12 cellular contexts compared by ENCODE assay signal in the genomic region with DNA sequence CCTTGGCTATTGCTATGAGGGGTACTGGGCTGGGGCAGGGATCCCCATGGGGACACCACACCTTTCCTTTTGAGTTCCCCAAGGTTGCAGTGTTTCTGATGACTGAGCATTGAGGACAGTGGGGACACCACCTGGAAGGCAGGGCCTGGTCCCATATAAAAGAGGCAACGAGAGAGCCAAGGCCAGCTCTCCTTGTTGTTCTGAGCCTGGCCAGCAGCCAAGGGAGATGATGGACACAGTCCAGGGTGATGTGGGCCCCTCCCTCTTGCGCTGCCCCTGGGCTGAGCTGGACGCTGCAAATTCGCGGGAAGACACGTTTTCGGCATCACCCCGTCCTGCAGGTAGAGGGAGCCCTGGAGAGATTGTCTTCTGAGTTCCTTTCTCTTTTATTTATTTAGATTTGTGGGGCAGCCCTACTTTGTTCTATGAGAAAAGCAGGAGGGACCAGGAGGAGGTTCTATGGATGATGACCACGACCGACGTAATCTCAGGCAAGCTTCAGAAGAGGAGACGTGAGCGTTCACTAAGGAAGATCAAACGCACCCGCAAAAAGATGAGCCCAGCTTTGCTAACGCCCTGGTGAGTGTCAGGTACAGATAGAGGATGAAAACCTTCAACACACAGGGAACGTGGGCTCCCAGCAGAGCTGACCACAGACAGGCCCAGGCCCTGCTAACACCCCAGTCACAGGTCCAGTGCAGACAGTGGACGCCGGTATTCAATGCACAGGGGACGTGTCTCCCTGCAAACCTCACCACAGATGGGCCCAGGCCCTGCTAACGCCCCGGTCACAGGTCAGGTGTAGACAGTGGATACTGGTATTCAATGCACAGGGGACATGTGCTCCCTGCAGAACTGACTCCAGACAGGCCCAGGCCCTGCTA.
DNase-seq lines count a peak whose midpoint lies in the region; ATAC-seq and TF ChIP-seq lines count a peak whose summit lies in the region.
"Had no signal": no experiment of that assay in that cellular context is flagged by ENCODE, and none has a peak within 500 bp of the region (broad histone marks: within the 10 kb centered on the region; RNA-seq: fewer than 3 reads in every experiment).

No MANE protein-coding gene starts in this region.

- H3K27me3 ChIP-seq in esophagus muscularis mucosa (no peaks in the 10 kb centered on the region), spleen (replicated peaks in 1 of 7) (no peaks in the 10 kb centered on the region)
- H3K27me3 ChIP-seq: heart right ventricle had no signal

- H3K4me1 ChIP-seq in esophagus muscularis mucosa (no peaks in the 10 kb centered on the region), spleen (no peaks in the 10 kb centered on the region)
- H3K4me1 ChIP-seq: heart right ventricle had no signal

- CTCF ChIA-PET in activated naive CD4-positive, alpha-beta T cell treated with anti-CD3 and anti-CD28 coated beads, Interleukin-2, amount 10 ng/mL, durations not matched to agents 7 days and 5 days (lab: Charles Lee): no interaction called here

- 54% methylated on average over 22 of the region's 22 CpGs for WGBS in esophagus muscularis mucosa
- 52 to 61% (median 56%) methylated on average over 19 to 22 of the region's 22 CpGs for WGBS in spleen, 5 donors

- H3K27ac ChIP-seq in esophagus muscularis mucosa (replicated peaks in 1 of 4) (no peak overlapping the region), spleen (no peak overlapping the region)
- H3K27ac ChIP-seq: heart right ventricle had no signal

- no peaks in the 10 kb centered on the region for H3K36me3 Mint-ChIP-seq in activated naive CD4-positive, alpha-beta T cell treated with anti-CD3 and anti-CD28 coated beads, Interleukin-2, amount 50 U/mL, for 72 hours
- peaks cover 1% of the 10 kb centered on the region for H3K36me3 Mint-ChIP-seq in activated naive CD4-positive, alpha-beta T cell treated with anti-CD3 and anti-CD28 coated beads, Interleukin-2, amount 10 ng/mL, durations not matched to agents 7 days and 5 days
- no peaks in the 10 kb centered on the region for H3K36me3 Mint-ChIP-seq in stimulated activated naive B cell treated with anti-CD40 and anti-IgM and Interleukin-4, amounts not matched to agents 10 μg/mL and 1 μg/mL and 100 μg/mL, for 72 hours

- no peak for TF ChIP-seq EP300 in esophagus muscularis mucosa (IDR thresholded peaks at IDR 0.05)

- no peak for DNase-seq in activated naive CD4-positive, alpha-beta T cell treated with anti-CD3 and anti-CD28 coated beads, Interleukin-2, amount 50 U/mL, for 72 hours (ENCODE audit: low spot score in 2 of 2)
- DNase-seq in activated naive CD4-positive, alpha-beta T cell treated with anti-CD3 and anti-CD28 coated beads, Interleukin-2, amount 10 ng/mL, durations not matched to agents 7 days and 5 days: no peak
- DNase-seq in NCI-H460 (ENCODE audit: extremely low read depth, low read depth) (peak; percentile 33), esophagus muscularis mucosa (ENCODE audit: extremely low spot score) (peak; percentile 85), spleen (no peak), cerebellar nuclear complex (lab: John Stamatoyannopoulos, UW) (no peak)
- DNase-seq in stimulated activated naive B cell treated with anti-CD40 and anti-IgM and Interleukin-4, amounts not matched to agents 10 μg/mL and 1 μg/mL and 100 μg/mL, for 72 hours: no peak
- DNase-seq: activated T-cell treated with anti-CD3 and anti-CD28 coated beads, Interleukin-2, amount 50 U/mL, for 24 hours; aorta; heart right ventricle; NCI-H1930 had no signal

- peaks cover 0 to 12% (median 11%) of the 10 kb centered on the region in 4 donors for H3K9me3 ChIP-seq in esophagus muscularis mucosa
- peaks cover 0 to 17% (median 12%) of the 10 kb centered on the region in 8 donors for H3K9me3 ChIP-seq in spleen

- H3K4me3 ChIP-seq in esophagus muscularis mucosa: no peak overlapping the region
- H3K4me3 ChIP-seq in spleen: no peak overlapping the region
- H3K4me3 ChIP-seq: heart right ventricle had no signal

- intact Hi-C loops in esophagus muscularis mucosa (cut with DNase I): no loop called here
- intact Hi-C loops in spleen (cut with DNase I; ENCODE audit: low total_unique reads): no loop called here

- no peaks in the 10 kb centered on the region for H3K36me3 ChIP-seq in esophagus muscularis mucosa
- H3K36me3 ChIP-seq in spleen: no peaks in the 10 kb centered on the region
- H3K36me3 ChIP-seq: heart right ventricle had no signal

- no peaks in the 10 kb centered on the region for H3K27me3 Mint-ChIP-seq in activated naive CD4-positive, alpha-beta T cell treated with anti-CD3 and anti-CD28 coated beads, Interleukin-2, amount 10 ng/mL, durations not matched to agents 7 days and 5 days
- H3K27me3 Mint-ChIP-seq in stimulated activated naive B cell treated with anti-CD40 and anti-IgM and Interleukin-4, amounts not matched to agents 10 μg/mL and 1 μg/mL and 100 μg/mL, for 72 hours: no peaks in the 10 kb centered on the region
- H3K27me3 Mint-ChIP-seq: activated T-cell treated with anti-CD3 and anti-CD28 coated beads, Interleukin-2, amount 50 U/mL, for 24 hours had no signal

- no peak for TF ChIP-seq CTCF in esophagus muscularis mucosa (IDR thresholded peaks at IDR 0.05)
- TF ChIP-seq CTCF in spleen (IDR thresholded peaks at IDR 0.05 in 8 of 11, conservative IDR thresholded peaks at IDR 0.05 in 3 of 11): no peak

- no peak overlapping the region for H3K4me3 Mint-ChIP-seq in activated naive CD4-positive, alpha-beta T cell treated with anti-CD3 and anti-CD28 coated beads, Interleukin-2, amount 10 ng/mL, durations not matched to agents 7 days and 5 days
- H3K4me3 Mint-ChIP-seq in stimulated activated naive B cell treated with anti-CD40 and anti-IgM and Interleukin-4, amounts not matched to agents 10 μg/mL and 1 μg/mL and 100 μg/mL, for 72 hours: no peak overlapping the region
- H3K4me3 Mint-ChIP-seq: activated T-cell treated with anti-CD3 and anti-CD28 coated beads, Interleukin-2, amount 50 U/mL, for 24 hours had no signal

- no peak for TF ChIP-seq POLR2A in esophagus muscularis mucosa (IDR thresholded peaks at IDR 0.05; ENCODE audit: low read depth)
- no peak for TF ChIP-seq POLR2A in spleen (IDR thresholded peaks at IDR 0.05)

- peaks cover 13% of the 10 kb centered on the region in 2 donors for H3K9me3 Mint-ChIP-seq in activated naive CD4-positive, alpha-beta T cell treated with anti-CD3 and anti-CD28 coated beads, Interleukin-2, amount 50 U/mL, for 72 hours
- peaks cover 23% of the 10 kb centered on the region for H3K9me3 Mint-ChIP-seq in activated naive CD4-positive, alpha-beta T cell treated with anti-CD3 and anti-CD28 coated beads, Interleukin-2, amount 10 ng/mL, durations not matched to agents 7 days and 5 days
- H3K9me3 Mint-ChIP-seq in stimulated activated naive B cell treated with anti-CD40 and anti-IgM and Interleukin-4, amounts not matched to agents 10 μg/mL and 1 μg/mL and 100 μg/mL, for 72 hours: peaks cover 16 to 17% of the 10 kb centered on the region in 2 donors

- no peaks in the 10 kb centered on the region for H3K4me1 Mint-ChIP-seq in activated naive CD4-positive, alpha-beta T cell treated with anti-CD3 and anti-CD28 coated beads, Interleukin-2, amount 10 ng/mL, durations not matched to agents 7 days and 5 days
- peaks cover 0 to 8% of the 10 kb centered on the region in 2 donors for H3K4me1 Mint-ChIP-seq in stimulated activated naive B cell treated with anti-CD40 and anti-IgM and Interleukin-4, amounts not matched to agents 10 μg/mL and 1 μg/mL and 100 μg/mL, for 72 hours

- no peak overlapping the region for H3K27ac Mint-ChIP-seq in activated naive CD4-positive, alpha-beta T cell treated with anti-CD3 and anti-CD28 coated beads, Interleukin-2, amount 50 U/mL, for 72 hours
- H3K27ac Mint-ChIP-seq in activated naive CD4-positive, alpha-beta T cell treated with anti-CD3 and anti-CD28 coated beads, Interleukin-2, amount 10 ng/mL, durations not matched to agents 7 days and 5 days: no peak overlapping the region
- no peak overlapping the region for H3K27ac Mint-ChIP-seq in stimulated activated naive B cell treated with anti-CD40 and anti-IgM and Interleukin-4, amounts not matched to agents 10 μg/mL and 1 μg/mL and 100 μg/mL, for 72 hours
- H3K27ac Mint-ChIP-seq: activated T-cell treated with anti-CD3 and anti-CD28 coated beads, Interleukin-2, amount 50 U/mL, for 24 hours had no signal

- peak; percentile 20 to 39 for ATAC-seq in activated naive CD4-positive, alpha-beta T cell treated with anti-CD3 and anti-CD28 coated beads, Interleukin-2, amount 50 U/mL, for 72 hours
- peak; percentile 31 for ATAC-seq in stimulated activated naive B cell treated with anti-CD40 and anti-IgM and Interleukin-4, amounts not matched to agents 10 μg/mL and 1 μg/mL and 100 μg/mL, for 72 hours (replicated peaks)
- no peak for ATAC-seq in HG03280 (IDR thresholded peaks at IDR 0.05; ENCODE audit: unreplicated experiment)
- ATAC-seq: heart right ventricle had no signal

Comparison
In these comparisons a context has a peak if more than half of its experiments do, and no peak if none do; other contexts are left out.
1. DNase-seq: peak in NCI-H460 (single experiment) and esophagus muscularis mucosa (single experiment); none in activated naive CD4-positive, alpha-beta T cell treated with anti-CD3 and anti-CD28 coated beads, Interleukin-2, amount 50 U/mL, for 72 hours (0 of 2), activated naive CD4-positive, alpha-beta T cell treated with anti-CD3 and anti-CD28 coated beads, Interleukin-2, amount 10 ng/mL, durations not matched to agents 7 days and 5 days (single experiment), stimulated activated naive B cell treated with anti-CD40 and anti-IgM and Interleukin-4, amounts not matched to agents 10 μg/mL and 1 μg/mL and 100 μg/mL, for 72 hours (single experiment), spleen (single experiment) and cerebellar nuclear complex (0 of 2).